In the genomic region with DNA sequence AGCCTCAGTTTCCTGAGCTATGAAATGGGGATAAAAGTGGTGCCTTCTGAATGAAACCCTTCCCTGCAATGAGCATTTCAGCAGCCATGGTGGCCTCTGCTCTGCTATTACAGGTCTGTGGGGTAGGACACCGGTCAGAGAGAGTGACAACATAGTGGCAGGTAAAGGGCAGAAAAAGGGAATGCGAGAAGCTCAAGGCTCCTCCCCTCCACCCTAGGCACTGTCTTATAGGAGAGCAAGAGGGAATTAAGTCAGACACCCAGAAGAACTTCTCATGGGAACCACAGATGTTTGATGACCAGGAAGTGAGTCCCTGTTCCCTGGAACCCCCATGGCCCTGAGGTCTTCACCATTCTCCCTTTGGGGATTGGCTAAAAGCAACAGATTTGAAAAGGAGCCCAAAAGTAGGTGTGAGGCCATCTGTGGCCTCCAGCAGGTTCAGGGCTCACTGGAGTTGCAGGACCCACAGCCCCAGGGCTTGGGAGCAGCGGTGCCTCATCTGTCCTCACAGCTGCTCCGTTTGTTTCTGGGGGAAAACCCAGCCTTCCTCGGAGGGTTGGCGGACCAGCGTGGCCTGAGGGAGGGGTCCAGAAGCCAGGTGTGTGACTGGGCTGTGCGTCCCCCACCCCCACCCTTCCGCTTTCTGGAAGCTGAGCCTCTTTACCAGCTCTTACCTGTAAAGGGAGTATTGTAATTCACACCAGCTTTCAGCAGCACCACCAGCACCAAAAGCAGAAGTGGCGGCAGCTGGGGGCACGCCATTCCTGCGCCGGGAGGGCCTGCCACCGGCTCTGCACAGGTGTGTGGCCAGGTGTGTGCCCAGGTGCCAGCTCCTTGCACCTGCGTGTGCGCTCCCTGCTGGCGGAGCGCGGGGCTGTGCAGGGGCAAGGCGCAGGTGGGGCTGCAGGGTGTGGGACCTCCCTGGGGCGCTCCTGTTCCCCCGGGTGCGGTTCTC, we compare ENCODE assay signal across 10 cellular contexts. TPM values are rescaled to one million over a fixed set of nuclear protein-coding genes. Genes with fewer than 3 reads are reported as not detected.
DNase-seq lines count a peak whose midpoint lies in the region; ATAC-seq, FAIRE-seq and TF ChIP-seq lines count a peak whose summit lies in the region.
"Had no signal": no experiment of that assay in that cellular context is flagged by ENCODE, and none has a peak within 500 bp of the region (broad histone marks: within the 10 kb centered on the region; RNA-seq: fewer than 3 reads in every experiment).

No MANE protein-coding gene starts in this region.

- H4K20me1 ChIP-seq in HCT116 (ENCODE audit: insufficient read depth) (no peaks in the 10 kb centered on the region), PC-3 (ENCODE audit: low read length) (no peaks in the 10 kb centered on the region), keratinocyte (ENCODE audit: control insufficient read depth, extremely low read depth, insufficient read depth, low read length) (no peaks in the 10 kb centered on the region)

- RAD21 ChIA-PET in HCT116 (lab: Charles Lee; ENCODE audit: low non-redundant PET in 1 of 2, low total read pairs in 2 of 2, uncharacterized antibody in 2 of 2, unreplicated experiment in 2 of 2) = no interaction called here

- H3K79me2 ChIP-seq in HCT116 (ENCODE audit: insufficient read depth, low read length) (no peaks in the 10 kb centered on the region), PC-3 (ENCODE audit: low read length) (no peaks in the 10 kb centered on the region), keratinocyte (ENCODE audit: control insufficient read depth, insufficient read depth, low read length) (no peaks in the 10 kb centered on the region)

- no peaks in the 10 kb centered on the region for H3K9me1 ChIP-seq in keratinocyte (ENCODE audit: control insufficient read depth, extremely low read depth, insufficient read depth, low read length)

- H3K4me1 ChIP-seq in HCT116 (ENCODE audit: control insufficient read depth in 1 of 2, insufficient read depth in 2 of 2, low read length in 2 of 2) = peaks cover 0 to 28% of the 10 kb centered on the region in 2 experiments; a peak in 2 of 4 replicates
- peaks cover 12% of the 10 kb centered on the region for H3K4me1 ChIP-seq in PC-3 (ENCODE audit: insufficient read depth, low read length)
- H3K4me1 ChIP-seq in keratinocyte (ENCODE audit: control insufficient read depth, extremely low read depth, insufficient read depth, low read length) = peaks cover 21% of the 10 kb centered on the region
- H3K4me1 ChIP-seq: psoas muscle had no signal

- intact Hi-C loops in HCT116 (cut with micrococcal nuclease) = loop anchor here (10.0 kb wide), 1 partner anchor 320 kb away; a partner anchor contains a TSS
- intact Hi-C loops in PC-3 (cut with micrococcal nuclease) = no loop called here

- H3K9ac ChIP-seq in HCT116 (ENCODE audit: low read length) (no peak overlapping the region), PC-3 (ENCODE audit: low read length) (no peak overlapping the region), keratinocyte (ENCODE audit: control insufficient read depth, extremely low read depth, insufficient read depth, low read length) (no peak overlapping the region)

- no peak for FAIRE-seq in keratinocyte (lab: Jason Lieb, UNC)

- H2AFZ ChIP-seq in HCT116 (ENCODE audit: low read depth, low read length, poor library complexity, severe bottlenecking) = no peak overlapping the region
- 0 out of 2 replicates have a peak overlapping the region, but pooled peaks have one; percentile 36 for H2AFZ ChIP-seq in PC-3 (ENCODE audit: low read length)
- no peak overlapping the region for H2AFZ ChIP-seq in keratinocyte (ENCODE audit: control insufficient read depth, low read length)

- CTCF ChIA-PET in HCT116 (lab: Charles Lee) (interaction anchor here (0.6 to 7.0 kb wide), 14 partner anchors 10 to 154 kb away, joined by 3 to 106 read pairs (median 4); a partner anchor contains a TSS), PC-3 (lab: Charles Lee) (interaction anchor here (0.5 to 1.4 kb wide), 2 partner anchors 14 to 46 kb away, joined by 9 to 15 read pairs; no protein-coding TSS in a partner anchor)

- DNase-seq in COLO668 (lab: John Stamatoyannopoulos, UW; ENCODE audit: unreplicated experiment) = peak; percentile 89
- DNase-seq in HCT116 (ENCODE audit: low read depth, low spot score) = no peak
- DNase-seq in PC-3 = peak; percentile 31
- DNase-seq in keratinocyte (ENCODE audit: low read depth, low spot score) = no peak
- DNase-seq in activated naive CD4-positive, alpha-beta T cell treated with anti-CD3 and anti-CD28 coated beads, Interleukin-2, amount 50 U/mL, for 16 hours = no peak
- DNase-seq in SK-N-DZ (ENCODE audit: low spot score) = no peak
- DNase-seq: psoas muscle had no signal

- TF ChIP-seq CTCF in HCT116 (IDR thresholded peaks at IDR 0.05 in 2 of 3, conservative IDR thresholded peaks at IDR 0.05 in 1 of 3; ENCODE audit: borderline replicate concordance in 1 of 3, insufficient read depth in 1 of 3, low read depth in 2 of 3, low read length in 2 of 3) (peak; percentile 56 to 58 (median 56); a peak in 5 of 6 replicates), PC-3 (conservative IDR thresholded peaks at IDR 0.05; ENCODE audit: low read depth, low read length) (peak; percentile 58), keratinocyte (optimal IDR thresholded peaks at IDR 0.05 in 1 of 3, IDR thresholded peaks at IDR 0.05 in 1 of 3, conservative IDR thresholded peaks at IDR 0.05 in 1 of 3; ENCODE audit: extremely low read depth in 1 of 3, insufficient read depth in 2 of 3, low read length in 3 of 3) (peak in 2 of 3 experiments; percentile 73 to 74)

- H3K27me3 ChIP-seq in HCT116 (ENCODE audit: insufficient read depth, low read length) (no peaks in the 10 kb centered on the region), PC-3 (ENCODE audit: low read length) (no peaks in the 10 kb centered on the region), keratinocyte (ENCODE audit: control insufficient read depth, extremely low read depth, insufficient read depth, low read length) (no peaks in the 10 kb centered on the region)

- no peaks in the 10 kb centered on the region for H3F3A ChIP-seq in PC-3 (ENCODE audit: low read length, unreplicated experiment)

- H3K9me3 ChIP-seq in HCT116 (ENCODE audit: control insufficient read depth in 1 of 2, insufficient read depth in 1 of 2, low read depth in 1 of 2, low read length in 2 of 2) = no peaks in the 10 kb centered on the region
- H3K9me3 ChIP-seq in PC-3 (ENCODE audit: low read length) = no peaks in the 10 kb centered on the region
- no peaks in the 10 kb centered on the region for H3K9me3 ChIP-seq in keratinocyte (ENCODE audit: control insufficient read depth, low read depth, low read length)
- H3K9me3 ChIP-seq: psoas muscle had no signal

- TF ChIP-seq RAD21 in HCT116 (IDR thresholded peaks at IDR 0.05; ENCODE audit: low read depth) = no peak; the same call in 1 of the 2 replicates

- BruUV-seq in HCT116 (replicated peaks; lab: Mats Ljungman, UMichigan) (no TSS peak), PC-3 (replicated peaks; lab: Mats Ljungman, UMichigan) (no TSS peak)

- H3K36me3 ChIP-seq in HCT116 (ENCODE audit: control insufficient read depth in 1 of 2, insufficient read depth in 2 of 2, low read length in 2 of 2) (no peaks in the 10 kb centered on the region), PC-3 (ENCODE audit: low read depth, low read length) (no peaks in the 10 kb centered on the region), keratinocyte (ENCODE audit: control insufficient read depth in 2 of 2, extremely low read depth in 1 of 2, insufficient read depth in 2 of 2, low read length in 2 of 2) (no peaks in the 10 kb centered on the region)

- dilution Hi-C loops in keratinocyte (cut with MboI; ENCODE audit: extremely low pct_ligation_motif_present, low sequenced_read_pairs) = no loop called here

- POLR2A ChIA-PET in HCT116 (lab: Charles Lee) = interaction anchor here (0.9 to 1.9 kb wide), 4 partner anchors 19 to 68 kb away, joined by 3 to 7 read pairs (median 4); a partner anchor contains a TSS
- POLR2A ChIA-PET in PC-3 (lab: Charles Lee; ENCODE audit: unreplicated experiment) = no interaction called here

- TF ChIP-seq POLR2A in HCT116 (IDR thresholded peaks at IDR 0.05; ENCODE audit: borderline replicate concordance, extremely low read depth, insufficient read depth, insufficient read length) = no peak

- H3K4me3 ChIP-seq in HCT116 (replicated peaks in 1 of 2; ENCODE audit: low read depth in 1 of 2, low read length in 2 of 2) = no peak overlapping the region
- no peak overlapping the region for H3K4me3 ChIP-seq in PC-3 (ENCODE audit: low read length)
- no peak overlapping the region for H3K4me3 ChIP-seq in keratinocyte (ENCODE audit: control insufficient read depth in 2 of 3, extremely low read depth in 1 of 3, insufficient read depth in 2 of 3, low read depth in 1 of 3, low read length in 3 of 3)
- H3K4me3 ChIP-seq: psoas muscle had no signal

- no peak overlapping the region for H3K27ac ChIP-seq in HCT116 (ENCODE audit: low read depth, low read length)
- H3K27ac ChIP-seq in PC-3 (ENCODE audit: low read length) = no peak overlapping the region
- no peak overlapping the region for H3K27ac ChIP-seq in keratinocyte (ENCODE audit: control insufficient read depth, insufficient read depth, low read length)
- H3K27ac ChIP-seq: psoas muscle had no signal

- no peak overlapping the region; the same call in 1 of the 2 replicates for H3K4me2 ChIP-seq in HCT116 (ENCODE audit: low read length)
- peak overlapping the region; percentile 43 for H3K4me2 ChIP-seq in PC-3 (ENCODE audit: low read length)
- H3K4me2 ChIP-seq in keratinocyte (ENCODE audit: control insufficient read depth, extremely low read depth, insufficient read depth, low read depth, low read length) = peak overlapping the region; percentile 10

- ATAC-seq in HCT116 = peak; percentile 78
- peak; percentile 20; the same call in 1 of the 2 replicates for ATAC-seq in PC-3
- no peak for ATAC-seq in GM21526 (IDR thresholded peaks at IDR 0.05; ENCODE audit: low FRiP score, unreplicated experiment)
- no peak for ATAC-seq in HG03095 (IDR thresholded peaks at IDR 0.05; ENCODE audit: unreplicated experiment)

- H3K9me2 ChIP-seq in HCT116 (ENCODE audit: insufficient read depth) (no peaks in the 10 kb centered on the region), PC-3 (replicated peaks; ENCODE audit: low read length) (no peaks in the 10 kb centered on the region)

RNA-seq across cellular contexts. Expression of a gene that starts 19.4 kb away (rescaled TPM):
- 4.8 TPM for total RNA-seq in HCT116 (2021; ENCODE audit: unreplicated experiment)
- 1.9 and 2.7 TPM in 2 replicates for polyA plus RNA-seq in HCT116 (2012)
- total RNA-seq in PC-3 (2014; rRNA removed) = 0.33 and 0.69 TPM in 2 replicates
- polyA plus RNA-seq in keratinocyte = 0.02 to 0.06 TPM in 2 of 3 replicates, not detected in the other
- not detected for polyA plus RNA-seq in keratinocyte (2011; ENCODE audit: low read depth)
- polyA plus RNA-seq in keratinocyte (2011; cell fraction: cytosol; rRNA removed) = not detected in 2 replicates
- polyA plus RNA-seq in keratinocyte (2011; cell fraction: nucleus; rRNA removed) = 0.69 and 3.8 TPM in 2 replicates
- polyA plus RNA-seq in keratinocyte (2012; ENCODE audit: low replicate concordance) = 0.02 and 0.34 TPM in 2 replicates
- polyA minus RNA-seq in keratinocyte = 0.26 to 0.46 TPM in 2 of 3 replicates, not detected in the other
- not detected for polyA minus RNA-seq in keratinocyte (2011; cell fraction: cytosol; rRNA and poly(A)+ RNA removed)
- 0.84 and 2.8 TPM in 2 replicates for polyA minus RNA-seq in keratinocyte (2011; cell fraction: nucleus; rRNA and poly(A)+ RNA removed)
- 0.29 TPM in 1 of 2 replicates, not detected in the other for polyA plus RNA-seq in SK-N-DZ (2014; cell fraction: cytosol; rRNA removed)
- 0.04 and 1.1 TPM in 2 replicates for polyA plus RNA-seq in SK-N-DZ (2014; cell fraction: nucleus; rRNA removed)

RNA-seq across cellular contexts. Expression of a gene that starts 26.6 kb away (rescaled TPM):
- total RNA-seq in HCT116 (2021; ENCODE audit: unreplicated experiment) (221 TPM), PC-3 (2014; rRNA removed) (151 and 157 TPM in 2 replicates)
- polyA plus RNA-seq in HCT116 (2012) = 179 and 285 TPM in 2 replicates
- polyA plus RNA-seq in keratinocyte = 17.2 to 36.7 TPM (median 20.7 TPM) in 3 replicates
- polyA plus RNA-seq in keratinocyte (2011; ENCODE audit: low read depth) = 36.2 TPM
- 13.4 and 56.6 TPM in 2 replicates for polyA plus RNA-seq in keratinocyte (2011; cell fraction: cytosol; rRNA removed)
- polyA plus RNA-seq in keratinocyte (2011; cell fraction: nucleus; rRNA removed) = 31.1 and 77.4 TPM in 2 replicates
- 25.3 and 35.2 TPM in 2 replicates for polyA plus RNA-seq in keratinocyte (2012; ENCODE audit: low replicate concordance)
- polyA minus RNA-seq in keratinocyte = 8.8 to 21.5 TPM (median 11.9 TPM) in 3 replicates
- 116 TPM for polyA minus RNA-seq in keratinocyte (2011; cell fraction: cytosol; rRNA and poly(A)+ RNA removed)
- polyA minus RNA-seq in keratinocyte (2011; cell fraction: nucleus; rRNA and poly(A)+ RNA removed) = 81.8 and 91.2 TPM in 2 replicates
- 80.4 and 92.1 TPM in 2 replicates for polyA plus RNA-seq in SK-N-DZ (2014; cell fraction: cytosol; rRNA removed)
- 28.1 and 57.8 TPM in 2 replicates for polyA plus RNA-seq in SK-N-DZ (2014; cell fraction: nucleus; rRNA removed)

RNA-seq across cellular contexts. Expression of a gene that starts 28.6 kb away (rescaled TPM):
- total RNA-seq in HCT116 (2021; ENCODE audit: unreplicated experiment) (1.5 TPM), PC-3 (2014; rRNA removed) (1.8 TPM in 1 of 2 replicates, not detected in the other)
- polyA plus RNA-seq in HCT116 (2012) = 0.46 and 0.52 TPM in 2 replicates
- 0.03 TPM in 1 of 3 replicates, not detected in the others for polyA plus RNA-seq in keratinocyte
- not detected for polyA plus RNA-seq in keratinocyte (2011; ENCODE audit: low read depth)
- not detected in 2 replicates for polyA plus RNA-seq in keratinocyte (2011; cell fraction: cytosol; rRNA removed)
- polyA plus RNA-seq in keratinocyte (2011; cell fraction: nucleus; rRNA removed) = 0.20 and 0.31 TPM in 2 replicates
- not detected in 2 replicates for polyA plus RNA-seq in keratinocyte (2012; ENCODE audit: low replicate concordance)
- not detected in 3 replicates for polyA minus RNA-seq in keratinocyte
- polyA minus RNA-seq in keratinocyte (2011; cell fraction: cytosol; rRNA and poly(A)+ RNA removed) = not detected
- not detected in 2 replicates for polyA minus RNA-seq in keratinocyte (2011; cell fraction: nucleus; rRNA and poly(A)+ RNA removed)
- polyA plus RNA-seq in SK-N-DZ (2014; cell fraction: cytosol; rRNA removed) = 9.0 and 9.9 TPM in 2 replicates
- polyA plus RNA-seq in SK-N-DZ (2014; cell fraction: nucleus; rRNA removed) = 49.1 and 53.2 TPM in 2 replicates
- polyA plus RNA-seq: CD4-positive, alpha-beta memory T cell had no signal

RNA-seq across cellular contexts. Expression of a gene that starts 51.0 kb away (rescaled TPM):
- 10.6 TPM for total RNA-seq in HCT116 (2021; ENCODE audit: unreplicated experiment)
- 18.2 and 22.6 TPM in 2 replicates for polyA plus RNA-seq in HCT116 (2012)
- total RNA-seq in PC-3 (2014; rRNA removed) = 5.7 and 6.7 TPM in 2 replicates
- 0.30 to 0.92 TPM (median 0.56 TPM) in 3 replicates for polyA plus RNA-seq in keratinocyte
- polyA plus RNA-seq in keratinocyte (2011; ENCODE audit: low read depth) = 0.46 TPM
- polyA plus RNA-seq in keratinocyte (2011; cell fraction: cytosol; rRNA removed) = 0.46 and 0.86 TPM in 2 replicates
- polyA plus RNA-seq in keratinocyte (2011; cell fraction: nucleus; rRNA removed) = 0.55 and 0.56 TPM in 2 replicates
- 0.62 and 1.0 TPM in 2 replicates for polyA plus RNA-seq in keratinocyte (2012; ENCODE audit: low replicate concordance)
- 0.48 to 6.9 TPM (median 4.0 TPM) in 3 replicates for polyA minus RNA-seq in keratinocyte
- polyA minus RNA-seq in keratinocyte (2011; cell fraction: cytosol; rRNA and poly(A)+ RNA removed) = 2.1 TPM
- polyA minus RNA-seq in keratinocyte (2011; cell fraction: nucleus; rRNA and poly(A)+ RNA removed) = 0.39 and 0.42 TPM in 2 replicates
- 12.2 and 15.0 TPM in 2 replicates for polyA plus RNA-seq in SK-N-DZ (2014; cell fraction: cytosol; rRNA removed)
- polyA plus RNA-seq in SK-N-DZ (2014; cell fraction: nucleus; rRNA removed) = 5.6 and 15.2 TPM in 2 replicates

Comparison
In these comparisons a context has a peak if more than half of its experiments do, and no peak if none do; other contexts are left out.
1. DNase-seq: peak in COLO668 (single experiment) and PC-3 (single experiment); none in HCT116 (single experiment), keratinocyte (single experiment), activated naive CD4-positive, alpha-beta T cell treated with anti-CD3 and anti-CD28 coated beads, Interleukin-2, amount 50 U/mL, for 16 hours (single experiment) and SK-N-DZ (single experiment).
2. ATAC-seq: peak in HCT116 (single experiment) and PC-3 (single experiment); none in GM21526 (single experiment) and HG03095 (single experiment).
3. Peak in every context shown above with its lines, with median percentiles within 50 percentile points of each other: CTCF ChIP-seq.